ENCODE assay signal across 17 cellular contexts in genomic region chr13:49681837-49682236, GRCh38. TPM values are rescaled to one million over a fixed set of nuclear protein-coding genes. Genes with fewer than 3 reads are reported as not detected.
A peak's percentile ranks its signal among the peaks of the same experiment; 100 is the strongest.
DNase-seq lines count a peak whose midpoint lies in the region; TF ChIP-seq lines count a peak whose summit lies in the region.
"Had no signal": no experiment of that assay in that cellular context is flagged by ENCODE, and none has a peak within 500 bp of the region (broad histone marks: within the 10 kb centered on the region; RNA-seq: fewer than 3 reads in every experiment).

No MANE protein-coding gene starts in this region.

- no peaks in the 10 kb centered on the region for H3K4me1 ChIP-seq in spleen

- H3K4me3 ChIP-seq in spleen: no peak overlapping the region
- H3K4me3 ChIP-seq: BLaER1, psoas muscle had no signal

- no peaks in the 10 kb centered on the region for H3K27me3 ChIP-seq in spleen (replicated peaks in 1 of 7)
- H3K27me3 ChIP-seq: BLaER1 had no signal

- H3K9me3 Mint-ChIP-seq in HFFc6 (no peaks in the 10 kb centered on the region), glutamatergic neuron (ENCODE audit: unreplicated experiment) (no peaks in the 10 kb centered on the region)
- H3K9me3 Mint-ChIP-seq: activated CD4-positive, alpha-beta memory T cell treated with anti-CD3 and anti-CD28 coated beads for 36 hours; stimulated activated memory B cell treated with anti-CD40 and anti-IgM and Interleukin-4, amounts not matched to agents 10 μg/mL and 1 μg/mL and 100 μg/mL, for 72 hours had no signal

- peaks cover 12% of the 10 kb centered on the region for H3K4me1 Mint-ChIP-seq in HFFc6 (ENCODE audit: low read depth)
- H3K4me1 Mint-ChIP-seq in glutamatergic neuron (ENCODE audit: low read depth, unreplicated experiment): no peaks in the 10 kb centered on the region

- TF ChIP-seq POLR2A in spleen (IDR thresholded peaks at IDR 0.05): no peak

- TF ChIP-seq CTCF in HFFc6 (IDR thresholded peaks at IDR 0.05) (no peak), glutamatergic neuron (IDR thresholded peaks at IDR 0.05; ENCODE audit: partially characterized antibody, unreplicated experiment) (no peak), spleen (IDR thresholded peaks at IDR 0.05 in 8 of 11, conservative IDR thresholded peaks at IDR 0.05 in 3 of 11) (no peak)

- DNase-seq in AG20443 (ENCODE audit: low spot score) (peak; percentile 39), HFFc6 (peak; percentile 39), RPMI7951 (ENCODE audit: low read depth) (peak; percentile 13), glutamatergic neuron (peak; percentile 32), NK-92 (lab: John Stamatoyannopoulos, UW; ENCODE audit: unreplicated experiment) (no peak), spleen (no peak), HPDE6-E6E7 (ENCODE audit: extremely low spot score) (no peak), GDM1 (lab: John Stamatoyannopoulos, UW) (no peak)
- DNase-seq: activated CD4-positive, alpha-beta memory T cell treated with anti-CD3 and anti-CD28 coated beads for 36 hours; activated gamma-delta T cell; central memory CD4-positive, alpha-beta T cell; erythroblast; midbrain; psoas muscle had no signal

- H3K27ac Mint-ChIP-seq in HFFc6: peak overlapping the region; percentile 78
- H3K27ac Mint-ChIP-seq in glutamatergic neuron (ENCODE audit: unreplicated experiment): peak overlapping the region; percentile 6
- H3K27ac Mint-ChIP-seq: activated CD4-positive, alpha-beta memory T cell treated with anti-CD3 and anti-CD28 coated beads for 36 hours; stimulated activated memory B cell treated with anti-CD40 and anti-IgM and Interleukin-4, amounts not matched to agents 10 μg/mL and 1 μg/mL and 100 μg/mL, for 72 hours had no signal

- no peak overlapping the region for H3K27ac ChIP-seq in spleen
- H3K27ac ChIP-seq: BLaER1, RWPE1 had no signal

- H3K36me3 Mint-ChIP-seq in HFFc6 (ENCODE audit: low read depth) (peaks cover 33% of the 10 kb centered on the region), glutamatergic neuron (ENCODE audit: unreplicated experiment) (no peaks in the 10 kb centered on the region)

- peaks cover 0 to 21% (median 0%) of the 10 kb centered on the region in 6 donors for H3K36me3 ChIP-seq in spleen

- H3K4me3 Mint-ChIP-seq in HFFc6 (no peak overlapping the region), glutamatergic neuron (ENCODE audit: unreplicated experiment) (no peak overlapping the region)
- H3K4me3 Mint-ChIP-seq: activated CD4-positive, alpha-beta memory T cell treated with anti-CD3 and anti-CD28 coated beads for 36 hours; stimulated activated memory B cell treated with anti-CD40 and anti-IgM and Interleukin-4, amounts not matched to agents 10 μg/mL and 1 μg/mL and 100 μg/mL, for 72 hours had no signal

- H3K27me3 Mint-ChIP-seq in HFFc6 (ENCODE audit: insufficient read depth) (no peaks in the 10 kb centered on the region), glutamatergic neuron (ENCODE audit: unreplicated experiment) (peaks cover 2% of the 10 kb centered on the region)
- H3K27me3 Mint-ChIP-seq: activated CD4-positive, alpha-beta memory T cell treated with anti-CD3 and anti-CD28 coated beads for 36 hours; stimulated activated memory B cell treated with anti-CD40 and anti-IgM and Interleukin-4, amounts not matched to agents 10 μg/mL and 1 μg/mL and 100 μg/mL, for 72 hours had no signal

- intact Hi-C loops in spleen (cut with DNase I; ENCODE audit: low total_unique reads): no loop called here

- H3K9me3 ChIP-seq in spleen: no peaks in the 10 kb centered on the region
- H3K9me3 ChIP-seq: psoas muscle had no signal

- WGBS in spleen, 5 donors: 77 to 88% (median 83%) methylated on average over 4 of the region's 4 CpGs

RNA-seq across cellular contexts. Expression of gene EBPL, which starts 9.4 kb away (rescaled TPM):
- 10 to 100 TPM; 69.5 to 82.8 (median 75.5) TPM for total RNA-seq in HFFc6 (2021; fragmentation: NEBNext Ultra II Directional; extraction: Animal tissue kit (Norgen Biotek cat#: 25700))
- total RNA-seq in RPMI7951 (2014; rRNA removed; shearing (Covaris generic)): 52.3 and 70.0 TPM in 2 replicates
- total RNA-seq in glutamatergic neuron (ENCODE audit: unreplicated experiment) (26.4 TPM), spleen (10 to 100 TPM; 20.1 to 69.4 (median 26.2) TPM)
- 10 to 100 TPM; 31.5 to 46.1 (median 36.1) TPM for polyA plus RNA-seq in spleen

RNA-seq across cellular contexts. Expression of gene ARL11, which starts 53.5 kb away (rescaled TPM):
- not detected for total RNA-seq in HFFc6 (2021; fragmentation: NEBNext Ultra II Directional; extraction: Animal tissue kit (Norgen Biotek cat#: 25700))
- not detected in 2 replicates for total RNA-seq in RPMI7951 (2014; rRNA removed; shearing (Covaris generic))
- total RNA-seq in glutamatergic neuron (ENCODE audit: unreplicated experiment) (not detected), spleen (10 to 100 TPM in 5 of 7 donors, 1 to 10 TPM in 2; 8.5 to 15.7 (median 11.7) TPM)
- polyA plus RNA-seq in spleen: 10 to 100 TPM in 1 of 3 donors, 1 to 10 TPM in 2; 4.7 to 11.8 (median 8.8) TPM

Comparison
In these comparisons a context has a peak if more than half of its experiments do, and no peak if none do; other contexts are left out.
1. DNase-seq: peak in AG20443 (single experiment), HFFc6 (single experiment), RPMI7951 (single experiment) and glutamatergic neuron (single experiment); none in NK-92 (single experiment), spleen (single experiment), HPDE6-E6E7 (single experiment) and GDM1 (single experiment).